Comparison of ENCODE assay signal across 17 cellular contexts in genomic region chr5:9365501-9365900, GRCh38.
"Had no signal": no experiment of that assay in that cellular context is flagged by ENCODE, and none has a peak within 500 bp of the region (broad histone marks: within the 10 kb centered on the region; RNA-seq: fewer than 3 reads in every experiment).

No MANE protein-coding gene starts in this region.

- H3K27me3 ChIP-seq: ascending aorta, cardiac muscle cell, colonic mucosa, suprapubic skin had no signal

- DNase-seq: activated CD4-positive, alpha-beta memory T cell treated with anti-CD3 and anti-CD28 coated beads for 36 hours; activated CD8-positive, alpha-beta memory T cell treated with anti-CD3 and anti-CD28 coated beads, Interleukin-2, amount 50 U/mL, for 4 hours; activated naive CD4-positive, alpha-beta T cell; activated T-cell treated with anti-CD3 and anti-CD28 coated beads, Interleukin-2, amount 50 U/mL, for 72 hours; colonic mucosa; kidney; lower lobe of right lung; stimulated activated CD4-positive, alpha-beta T cell treated with anti-CD3 and anti-CD28 coated beads, Interleukin-4, amount 100 ng/mL, for 1 hour; stimulated activated CD8-positive, alpha-beta memory T cell treated with anti-CD3 and anti-CD28 coated beads, Interleukin-4, amount 100 ng/mL, for 48 hours; stimulated activated naive CD8-positive, alpha-beta T cell treated with anti-CD3 and anti-CD28 coated beads, Interleukin-15, Interleukin-2, amounts not matched to agents 100 U/mL and 50 U/mL, for 24 hours had no signal

- H3K27me3 Mint-ChIP-seq: activated CD4-positive, alpha-beta memory T cell treated with anti-CD3 and anti-CD28 coated beads for 36 hours; type B pancreatic cell had no signal

- H3K4me3 ChIP-seq: ascending aorta, cardiac muscle cell, colonic mucosa, lower lobe of right lung, suprapubic skin had no signal

- H3K36me3 ChIP-seq: ascending aorta, cardiac muscle cell, colonic mucosa, lower lobe of right lung, suprapubic skin had no signal

- H3K27ac ChIP-seq: ascending aorta, cardiac muscle cell, colonic mucosa, lower lobe of right lung, parathyroid adenoma, suprapubic skin had no signal

- H3K4me3 Mint-ChIP-seq: activated CD4-positive, alpha-beta memory T cell treated with anti-CD3 and anti-CD28 coated beads for 36 hours; activated T-cell treated with anti-CD3 and anti-CD28 coated beads, Interleukin-2, amount 50 U/mL, for 72 hours; mesothelial cell of epicardium; T-helper 2 cell treated with Interferon-gamma antibody and Interleukin-4, amounts not matched to agents 5 μg/mL and 100 μg/mL, for 36 hours; type B pancreatic cell had no signal

- H3K36me3 Mint-ChIP-seq: activated CD4-positive, alpha-beta memory T cell treated with anti-CD3 and anti-CD28 coated beads for 36 hours had no signal

- H3K27ac Mint-ChIP-seq: activated CD4-positive, alpha-beta memory T cell treated with anti-CD3 and anti-CD28 coated beads for 36 hours; activated T-cell treated with anti-CD3 and anti-CD28 coated beads, Interleukin-2, amount 50 U/mL, for 72 hours; mesothelial cell of epicardium; T-helper 2 cell treated with Interferon-gamma antibody and Interleukin-4, amounts not matched to agents 5 μg/mL and 100 μg/mL, for 36 hours; type B pancreatic cell had no signal

- H3K4me1 ChIP-seq: colonic mucosa, lower lobe of right lung, parathyroid adenoma, suprapubic skin had no signal

- ATAC-seq: activated T-cell treated with anti-CD3 and anti-CD28 coated beads, Interleukin-2, amount 50 U/mL, for 72 hours; lower lobe of right lung; stimulated activated naive CD8-positive, alpha-beta T cell treated with anti-CD3 and anti-CD28 coated beads, Interleukin-15, Interleukin-2, amounts not matched to agents 100 U/mL and 50 U/mL, for 24 hours had no signal

- H3K9me3 Mint-ChIP-seq: type B pancreatic cell had no signal

- H3K9me3 ChIP-seq: ascending aorta, colonic mucosa, lower lobe of right lung, suprapubic skin had no signal
